ENCODE assay signal across 8 cellular contexts in genomic region chr1:181152892-181153633, GRCh38.
DNase-seq lines count a peak whose midpoint lies in the region; ATAC-seq and TF ChIP-seq lines count a peak whose summit lies in the region.

No MANE protein-coding gene starts in this region.

- peak overlapping the region in 1 of 4 donors; percentile 14 for H3K4me3 ChIP-seq in sigmoid colon

- DNase-seq in C1 segment of cervical spinal cord (lab: John Stamatoyannopoulos, UW) (peak in 8 of 14 donors; percentile 18 to 97 (median 38)), left cardiac atrium (peak; percentile 91), sigmoid colon (peak; percentile 94), NCI-H2171 (lab: John Stamatoyannopoulos, UW) (no peak)
- DNase-seq in CD4-positive, alpha-beta T cell: no peak

- H3K4me1 Mint-ChIP-seq in CD4-positive, alpha-beta T cell (ENCODE audit: low read depth): peaks cover 63% of the 10 kb centered on the region

- intact Hi-C loops in left cardiac atrium (cut with DNase I) (no loop called here), sigmoid colon (cut with DNase I) (no loop called here)
- intact Hi-C loops in CD4-positive, alpha-beta T cell (cut with DNase I, micrococcal nuclease): no loop called here

- no peaks in the 10 kb centered on the region for H3K9me3 Mint-ChIP-seq in CD4-positive, alpha-beta T cell

- no peaks in the 10 kb centered on the region for H3K36me3 Mint-ChIP-seq in CD4-positive, alpha-beta T cell (ENCODE audit: low read depth)

- no peak for TF ChIP-seq POLR2A in sigmoid colon (IDR thresholded peaks at IDR 0.05)

- H3K4me3 Mint-ChIP-seq in CD4-positive, alpha-beta T cell: no peak overlapping the region

- CTCF ChIA-PET in CD4-positive, alpha-beta T cell (lab: Charles Lee): interaction anchor here (0.9 to 1.4 kb wide), 2 partner anchors 11 to 46 kb away, joined by 3 to 6 read pairs; no protein-coding TSS in a partner anchor

- peak overlapping the region; percentile 47 for H3K27ac ChIP-seq in VCaP
- H3K27ac ChIP-seq in sigmoid colon: peak overlapping the region; percentile 75 to 92 (median 86)
- no peak overlapping the region for H3K27ac ChIP-seq in CD4-positive, alpha-beta T cell (ENCODE audit: low read depth, low read length)

- TF ChIP-seq CTCF in VCaP (conservative IDR thresholded peaks at IDR 0.05): peak; percentile 43
- peak in 2 of 4 experiments; percentile 19 to 36 for TF ChIP-seq CTCF in sigmoid colon (IDR thresholded peaks at IDR 0.05)
- no peak for TF ChIP-seq CTCF in CD4-positive, alpha-beta T cell (IDR thresholded peaks at IDR 0.05)

- H3K36me3 ChIP-seq in sigmoid colon: no peaks in the 10 kb centered on the region

- H3K27me3 Mint-ChIP-seq in CD4-positive, alpha-beta T cell: no peaks in the 10 kb centered on the region

- POLR2A ChIA-PET in CD4-positive, alpha-beta T cell (lab: Charles Lee): interaction anchor here (0.7 to 3.3 kb wide), 3 partner anchors 10 to 46 kb away, joined by 4 to 13 read pairs (median 4); no protein-coding TSS in a partner anchor

- peaks cover 0 to 27% (median 26%) of the 10 kb centered on the region in 4 donors for H3K4me1 ChIP-seq in sigmoid colon

- no peak overlapping the region for H3K27ac Mint-ChIP-seq in CD4-positive, alpha-beta T cell

- peak; percentile 86 to 98 (median 98) for TF ChIP-seq EP300 in sigmoid colon (IDR thresholded peaks at IDR 0.05)

- 37 to 60% methylated on average over 16 of the region's 16 CpGs for WGBS in sigmoid colon, 2 donors

- peak; percentile 60 for ATAC-seq in GM19438 (IDR thresholded peaks at IDR 0.05; ENCODE audit: low read depth, unreplicated experiment)
- ATAC-seq in HG03439 (IDR thresholded peaks at IDR 0.05; ENCODE audit: unreplicated experiment): peak; percentile 92
- peak; percentile 95 to 97 for ATAC-seq in left cardiac atrium
- no peak for ATAC-seq in CD4-positive, alpha-beta T cell (ENCODE audit: poor library complexity)

- no peaks in the 10 kb centered on the region for H3K9me3 ChIP-seq in sigmoid colon
- no peaks in the 10 kb centered on the region for H3K9me3 ChIP-seq in CD4-positive, alpha-beta T cell (ENCODE audit: control insufficient read depth, low read length)

- H3K27me3 ChIP-seq in sigmoid colon: no peaks in the 10 kb centered on the region
- no peaks in the 10 kb centered on the region for H3K27me3 ChIP-seq in CD4-positive, alpha-beta T cell (ENCODE audit: control insufficient read depth, insufficient read depth, low read length)

Comparison
In these comparisons a context has a peak if more than half of its experiments do, and no peak if none do; other contexts are left out.
1. DNase-seq: peak in C1 segment of cervical spinal cord (8 of 14), left cardiac atrium (single experiment) and sigmoid colon (single experiment); none in NCI-H2171 (single experiment) and CD4-positive, alpha-beta T cell (0 of 10).